Comparison of ENCODE assay signal across 15 cellular contexts in genomic region chr14:101916816-101917412, GRCh38. TPM values are rescaled to one million over a fixed set of nuclear protein-coding genes. Genes with fewer than 3 reads are reported as not detected.
DNase-seq lines count a peak whose midpoint lies in the region; ATAC-seq and TF ChIP-seq lines count a peak whose summit lies in the region.
"Had no signal": no experiment of that assay in that cellular context is flagged by ENCODE, and none has a peak within 500 bp of the region (broad histone marks: within the 10 kb centered on the region; RNA-seq: fewer than 3 reads in every experiment).

No MANE protein-coding gene starts in this region.

- no peaks in the 10 kb centered on the region for H3K27me3 Mint-ChIP-seq in endodermal cell (ENCODE audit: insufficient read depth)
- H3K27me3 Mint-ChIP-seq in naive B cell, result no peaks in the 10 kb centered on the region

- H3K9me3 Mint-ChIP-seq in endodermal cell, result no peaks in the 10 kb centered on the region
- H3K9me3 Mint-ChIP-seq in naive B cell, result no peaks in the 10 kb centered on the region

- 85 to 86% methylated on average over 16 to 18 of the region's 18 CpGs for WGBS in endodermal cell (ENCODE audit: insufficient coverage in 1 of 2, insufficient read length in 1 of 2), 2 experiments

- no peak for TF ChIP-seq CTCF in endodermal cell (conservative IDR thresholded peaks at IDR 0.05)

- intact Hi-C loops in Right ventricle myocardium inferior (cut with DNase I) (no loop called here), cardiac septum (cut with DNase I) (no loop called here)

- H3K36me3 Mint-ChIP-seq in endodermal cell (ENCODE audit: low read depth) (peaks cover 46% of the 10 kb centered on the region), naive B cell (peaks cover 15% of the 10 kb centered on the region in 2 donors)

- DNase-seq in Right ventricle myocardium inferior (ENCODE audit: missing footprints) (no peak), cardiac septum (ENCODE audit: low spot score) (no peak), endodermal cell (peak; percentile 57), naive B cell (no peak), anterior cingulate cortex (lab: John Stamatoyannopoulos, UW) (no peak), NCI-H128 (lab: John Stamatoyannopoulos, UW; ENCODE audit: unreplicated experiment) (no peak)
- no peak for DNase-seq in stimulated activated CD4-positive, alpha-beta T cell treated with anti-CD3 and anti-CD28 coated beads, Interleukin-4, amount 100 ng/mL, for 24 hours
- DNase-seq: activated naive CD4-positive, alpha-beta T cell treated with anti-CD3 and anti-CD28 coated beads, Interleukin-2, amount 50 U/mL, for 16 hours; cortex of kidney; KG1; kidney glomerular epithelial cell; NCI-H2081; occipital lobe had no signal

- H3K4me1 Mint-ChIP-seq in endodermal cell (peaks cover 28% of the 10 kb centered on the region), naive B cell (peaks cover 0 to 13% (median 4%) of the 10 kb centered on the region in 3 donors)

- no peaks in the 10 kb centered on the region for H3K4me1 ChIP-seq in endodermal cell (ENCODE audit: control insufficient read depth, insufficient read depth, low read length)

- H3K27ac ChIP-seq in endodermal cell (ENCODE audit: low read depth, low read length), result peak overlapping the region; percentile 24

- H3K4me3 Mint-ChIP-seq in endodermal cell (no peak overlapping the region), naive B cell (no peak overlapping the region)

- no peaks in the 10 kb centered on the region for H3K27me3 ChIP-seq in endodermal cell (ENCODE audit: control insufficient read depth, insufficient read depth, low read length, poor library complexity, severe bottlenecking)

- H3K4me3 ChIP-seq in endodermal cell (ENCODE audit: low read length), result no peak overlapping the region

- H3K9ac ChIP-seq in endodermal cell (ENCODE audit: extremely low read depth, low read length, poor library complexity, severe bottlenecking), result no peak overlapping the region

- peak; percentile 49 for ATAC-seq in Right ventricle myocardium inferior
- no peak for ATAC-seq in naive B cell (ENCODE audit: low read depth in 2 of 2)
- ATAC-seq in GM21367 (IDR thresholded peaks at IDR 0.05; ENCODE audit: unreplicated experiment), result no peak
- ATAC-seq: activated CD4-positive, CD25-positive, alpha-beta regulatory T cell treated with anti-CD3 and anti-CD28 coated beads, Interleukin-2, amount 50 U/mL, for 24 hours had no signal

- H3K9me3 ChIP-seq in endodermal cell (ENCODE audit: control insufficient read depth, low read length), result no peaks in the 10 kb centered on the region

- H3K27ac Mint-ChIP-seq in endodermal cell (peak overlapping the region; percentile 1), naive B cell (peak overlapping the region in 5 of 6 donors; percentile 34 to 97 (median 66))

- H3K36me3 ChIP-seq in endodermal cell (ENCODE audit: control insufficient read depth, insufficient read depth, low read length), result peaks cover 37% of the 10 kb centered on the region

RNA-seq across cellular contexts. Expression of gene DYNC1H1, which starts 47.5 kb away (rescaled TPM):
- 348 TPM for total RNA-seq in Right ventricle myocardium inferior
- 575 TPM for total RNA-seq in cardiac septum
- 100 to 1,000 TPM; 438 to 443 TPM for total RNA-seq in endodermal cell
- polyA plus RNA-seq in endodermal cell (2013, experiment 1 of 2), result 270 TPM
- 306 TPM for polyA plus RNA-seq in endodermal cell (2013, experiment 2 of 2)
- polyA plus RNA-seq in naive B cell (ENCODE audit: low read depth in 6 of 6), result 10 to 100 TPM in 5 of 6 donors, 1 to 10 TPM in 1; 7.4 to 40.9 (median 27.7) TPM
